19 cellular contexts compared by ENCODE assay signal in the genomic region with DNA sequence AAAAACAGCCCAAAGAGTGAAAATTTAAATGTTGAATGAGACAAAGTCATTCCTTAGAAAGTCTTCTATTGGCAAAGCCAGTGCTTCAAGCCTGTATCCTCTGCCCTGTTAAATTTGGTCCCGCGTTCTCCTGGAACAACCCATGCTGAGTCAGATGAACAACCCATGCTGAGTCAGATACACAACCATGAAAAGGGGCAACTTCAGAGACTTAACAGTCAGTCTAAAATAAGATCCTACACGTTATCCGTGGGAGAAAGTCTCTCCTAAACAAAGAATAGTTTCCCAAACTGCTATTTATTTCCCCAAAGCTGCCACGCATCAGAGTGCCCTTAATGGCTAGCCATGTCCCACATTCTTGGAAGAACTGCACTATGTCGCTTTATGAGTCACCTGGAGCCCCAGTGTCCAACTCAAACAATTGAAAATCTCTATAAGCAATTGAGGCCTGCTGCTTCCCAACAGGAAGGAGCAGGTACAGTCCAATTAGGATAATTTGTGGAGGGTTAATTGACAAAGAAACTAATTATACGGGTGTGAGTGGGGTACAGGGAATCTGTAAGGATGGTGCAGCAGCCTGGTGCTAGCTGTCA.
DNase-seq lines count a peak whose midpoint lies in the region; ATAC-seq and TF ChIP-seq lines count a peak whose summit lies in the region.
"Had no signal": no experiment of that assay in that cellular context is flagged by ENCODE, and none has a peak within 500 bp of the region (broad histone marks: within the 10 kb centered on the region; RNA-seq: fewer than 3 reads in every experiment).

No MANE protein-coding gene starts in this region.

- POLR2A ChIA-PET in activated CD4-positive, alpha-beta T cell treated with anti-CD3 and anti-CD28 coated beads for 36 hours (lab: Charles Lee): no interaction called here

- H3K36me3 ChIP-seq in brain microvascular endothelial cell (replicated peaks): no peaks in the 10 kb centered on the region

- no peak overlapping the region for H3K4me3 Mint-ChIP-seq in activated CD4-positive, alpha-beta T cell treated with anti-CD3 and anti-CD28 coated beads for 36 hours
- H3K4me3 Mint-ChIP-seq: activated T-helper 17 cell treated with anti-CD3 and anti-CD28 coated beads, Interleukin-2, amount 50 U/mL, for 72 hours; dendritic cell treated with granulocyte-macrophage colony-stimulating factor and Interleukin-4, amounts not matched to agents 40 ng/mL and 50 ng/mL, for 4 days; naive B cell had no signal

- CTCF ChIA-PET in activated CD4-positive, alpha-beta T cell treated with anti-CD3 and anti-CD28 coated beads for 36 hours (lab: Charles Lee): no interaction called here

- H3K27ac ChIP-seq in brain microvascular endothelial cell: no peak overlapping the region
- H3K27ac ChIP-seq: SK-N-MC had no signal

- no peaks in the 10 kb centered on the region for H3K27me3 Mint-ChIP-seq in activated CD4-positive, alpha-beta T cell treated with anti-CD3 and anti-CD28 coated beads for 36 hours
- H3K27me3 Mint-ChIP-seq: dendritic cell treated with granulocyte-macrophage colony-stimulating factor and Interleukin-4, amounts not matched to agents 40 ng/mL and 50 ng/mL, for 4 days; naive B cell had no signal

- H3K9me3 Mint-ChIP-seq in activated CD4-positive, alpha-beta T cell treated with anti-CD3 and anti-CD28 coated beads for 36 hours (ENCODE audit: low read depth): no peaks in the 10 kb centered on the region
- H3K9me3 Mint-ChIP-seq: activated T-helper 17 cell treated with anti-CD3 and anti-CD28 coated beads, Interleukin-2, amount 50 U/mL, for 72 hours; dendritic cell treated with granulocyte-macrophage colony-stimulating factor and Interleukin-4, amounts not matched to agents 40 ng/mL and 50 ng/mL, for 4 days; naive B cell had no signal

- no peaks in the 10 kb centered on the region for H3K36me3 Mint-ChIP-seq in activated CD4-positive, alpha-beta T cell treated with anti-CD3 and anti-CD28 coated beads for 36 hours (ENCODE audit: low read depth)
- H3K36me3 Mint-ChIP-seq: naive B cell had no signal

- H3K4me1 Mint-ChIP-seq in activated CD4-positive, alpha-beta T cell treated with anti-CD3 and anti-CD28 coated beads for 36 hours: no peaks in the 10 kb centered on the region
- H3K4me1 Mint-ChIP-seq: activated T-helper 17 cell treated with anti-CD3 and anti-CD28 coated beads, Interleukin-2, amount 50 U/mL, for 72 hours had no signal

- TF ChIP-seq CTCF in brain microvascular endothelial cell (IDR thresholded peaks at IDR 0.05; ENCODE audit: low read depth, low read length, missing control alignments): no peak

- no peak for ATAC-seq in activated CD4-positive, alpha-beta T cell treated with anti-CD3 and anti-CD28 coated beads for 36 hours
- no peak for ATAC-seq in HG02852 (IDR thresholded peaks at IDR 0.05; ENCODE audit: unreplicated experiment)
- ATAC-seq: activated T-helper 17 cell treated with anti-CD3 and anti-CD28 coated beads, Interleukin-2, amount 50 U/mL, for 72 hours had no signal

- in situ Hi-C loops in brain microvascular endothelial cell (cut with HindIII; ENCODE audit: low pct_ligation_motif_present, low sequenced_read_pairs): no loop called here

- no peaks in the 10 kb centered on the region for H3K27me3 ChIP-seq in brain microvascular endothelial cell (replicated peaks)

- intact Hi-C loops in activated CD4-positive, alpha-beta T cell treated with anti-CD3 and anti-CD28 coated beads for 36 hours (cut with DNase I, micrococcal nuclease): no loop called here

- no peak overlapping the region for H3K27ac Mint-ChIP-seq in activated CD4-positive, alpha-beta T cell treated with anti-CD3 and anti-CD28 coated beads for 36 hours
- H3K27ac Mint-ChIP-seq: activated T-helper 17 cell treated with anti-CD3 and anti-CD28 coated beads, Interleukin-2, amount 50 U/mL, for 72 hours; dendritic cell treated with granulocyte-macrophage colony-stimulating factor and Interleukin-4, amounts not matched to agents 40 ng/mL and 50 ng/mL, for 4 days; progenitor cell of endocrine pancreas had no signal

- DNase-seq in AG20443 (ENCODE audit: low spot score): peak; percentile 77
- peak; percentile 82 for DNase-seq in LHCN-M2 (ENCODE audit: low read depth)
- peak; percentile 27 for DNase-seq in brain microvascular endothelial cell
- peak; percentile 62 for DNase-seq in kidney tubule cell (ENCODE audit: low spot score)
- DNase-seq in NCI-H2081 (lab: John Stamatoyannopoulos, UW): no peak
- DNase-seq in activated CD4-positive, alpha-beta T cell treated with anti-CD3 and anti-CD28 coated beads for 36 hours: no peak
- no peak for DNase-seq in activated naive CD4-positive, alpha-beta T cell treated with anti-CD3 and anti-CD28 coated beads, Interleukin-2, amount 50 U/mL, for 16 hours
- DNase-seq: activated CD8-positive, alpha-beta memory T cell treated with anti-CD3 and anti-CD28 coated beads for 24 hours; anterior cingulate cortex; foreskin melanocyte; MM.1S; naive B cell; NCI-H1930; NCI-H510A treated with DMSO at 0.1 percent for 48 hours had no signal

- no peak overlapping the region for H3K4me3 ChIP-seq in brain microvascular endothelial cell (ENCODE audit: low read depth, low read length)
- H3K4me3 ChIP-seq: SK-N-MC had no signal

Comparison
In these comparisons a context has a peak if more than half of its experiments do, and no peak if none do; other contexts are left out.
1. DNase-seq: peak in AG20443 (single experiment), LHCN-M2 (single experiment), brain microvascular endothelial cell (single experiment) and kidney tubule cell (single experiment); none in NCI-H2081 (0 of 2), activated CD4-positive, alpha-beta T cell treated with anti-CD3 and anti-CD28 coated beads for 36 hours (single experiment) and activated naive CD4-positive, alpha-beta T cell treated with anti-CD3 and anti-CD28 coated beads, Interleukin-2, amount 50 U/mL, for 16 hours (single experiment).